In the genomic region with DNA sequence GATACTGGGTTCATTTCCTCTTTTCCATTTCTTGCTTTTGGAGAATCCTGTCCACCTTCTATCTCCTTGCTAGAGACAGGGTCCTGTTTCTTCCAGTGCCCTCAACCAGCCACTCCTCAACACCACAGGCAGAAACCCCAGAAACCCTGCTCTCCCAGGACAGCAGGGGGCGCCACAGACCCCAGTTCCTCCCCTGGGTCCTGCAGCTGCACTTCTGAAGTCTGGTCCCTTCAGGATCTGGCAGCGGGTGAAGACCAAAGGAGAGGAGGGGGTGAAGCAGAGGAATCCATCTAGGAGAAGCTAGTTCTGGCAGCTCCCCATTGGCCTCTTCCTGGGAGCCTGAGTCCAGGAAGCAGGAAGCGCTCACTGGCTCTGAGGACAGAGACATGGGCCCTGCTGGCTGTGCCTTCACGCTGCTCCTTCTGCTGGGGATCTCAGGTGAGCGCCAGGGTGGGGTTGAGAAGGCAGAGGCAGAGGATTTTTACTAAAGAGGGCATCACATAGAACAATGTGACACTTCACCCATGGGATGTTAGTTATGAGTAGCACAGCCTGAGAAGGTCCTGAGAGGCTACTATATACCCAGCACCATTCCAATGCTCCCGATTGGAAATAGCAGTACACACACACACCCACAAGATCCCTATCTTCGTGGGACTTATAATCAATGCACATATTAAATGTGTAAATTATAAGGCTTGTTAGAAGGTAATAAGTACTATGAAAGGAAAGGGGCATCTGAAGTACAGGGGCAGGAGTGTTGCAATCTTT, we compare ENCODE assay signal across 8 cellular contexts. TPM values are rescaled to one million over a fixed set of nuclear protein-coding genes. Genes with fewer than 3 reads are reported as not detected.
A peak's percentile ranks its signal among the peaks of the same experiment; 100 is the strongest.
DNase-seq lines count a peak whose midpoint lies in the region; ATAC-seq and TF ChIP-seq lines count a peak whose summit lies in the region.

A gene with protein sequence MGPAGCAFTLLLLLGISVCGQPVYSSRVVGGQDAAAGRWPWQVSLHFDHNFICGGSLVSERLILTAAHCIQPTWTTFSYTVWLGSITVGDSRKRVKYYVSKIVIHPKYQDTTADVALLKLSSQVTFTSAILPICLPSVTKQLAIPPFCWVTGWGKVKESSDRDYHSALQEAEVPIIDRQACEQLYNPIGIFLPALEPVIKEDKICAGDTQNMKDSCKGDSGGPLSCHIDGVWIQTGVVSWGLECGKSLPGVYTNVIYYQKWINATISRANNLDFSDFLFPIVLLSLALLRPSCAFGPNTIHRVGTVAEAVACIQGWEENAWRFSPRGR (plus strand): TSS at position 375 of the 771 bp plus-strand sequence. CDS start 12 bp downstream, at position 387.

- H3K4me1 ChIP-seq in hepatocyte (ENCODE audit: insufficient read depth), result peaks cover 4% of the 10 kb centered on the region
- no peaks in the 10 kb centered on the region for H3K4me1 ChIP-seq in smooth muscle cell (ENCODE audit: low read depth)

- H3K79me2 ChIP-seq in hepatocyte (peaks cover 87% of the 10 kb centered on the region), smooth muscle cell (ENCODE audit: low read depth) (peaks cover 3% of the 10 kb centered on the region)

- 76% methylated on average over 7 of the region's 7 CpGs for WGBS in hepatocyte (ENCODE audit: low lambda C conversion rate, missing lambda C conversion rate)
- 64% methylated on average over 7 of the region's 7 CpGs for WGBS in smooth muscle cell (ENCODE audit: low lambda C conversion rate)

- peak; percentile 52 for ATAC-seq in HG03045 (IDR thresholded peaks at IDR 0.05; ENCODE audit: unreplicated experiment)
- ATAC-seq in HG02571 (IDR thresholded peaks at IDR 0.05; ENCODE audit: unreplicated experiment), result no peak

- H4K20me1 ChIP-seq in hepatocyte (ENCODE audit: insufficient read depth, poor library complexity, severe bottlenecking) (peaks cover 3% of the 10 kb centered on the region), smooth muscle cell (ENCODE audit: low read depth) (no peaks in the 10 kb centered on the region)

- H3K4me2 ChIP-seq in hepatocyte, result no peak within 1 kb of the TSS
- no peak within 1 kb of the TSS for H3K4me2 ChIP-seq in smooth muscle cell

- H3K9me2 ChIP-seq in hepatocyte (replicated peaks; ENCODE audit: insufficient read depth), result no peaks in the 10 kb centered on the region

- H3K9me3 ChIP-seq in hepatocyte (ENCODE audit: low read depth) (no peaks in the 10 kb centered on the region), smooth muscle cell (replicated peaks; ENCODE audit: low read depth) (no peaks in the 10 kb centered on the region)

- H3K27me3 ChIP-seq in hepatocyte (no peaks in the 10 kb centered on the region), smooth muscle cell (ENCODE audit: low read depth) (no peaks in the 10 kb centered on the region)

- TF ChIP-seq CTCF in hepatocyte (IDR thresholded peaks at IDR 0.05; ENCODE audit: poor library complexity) (peak; percentile 62), smooth muscle cell (IDR thresholded peaks at IDR 0.05; ENCODE audit: borderline replicate concordance, insufficient read depth, poor library complexity, severe bottlenecking) (peak; percentile 78)

- H3K27ac ChIP-seq in hepatocyte (no peak within 1 kb of the TSS), smooth muscle cell (ENCODE audit: low read depth) (no peak within 1 kb of the TSS)

- no peak within 1 kb of the TSS for H3K4me3 ChIP-seq in hepatocyte
- H3K4me3 ChIP-seq in smooth muscle cell, result no peak within 1 kb of the TSS

- H2AFZ ChIP-seq in hepatocyte (no peak within 1 kb of the TSS), smooth muscle cell (ENCODE audit: low read depth) (no peak within 1 kb of the TSS)

- no peaks in the 10 kb centered on the region for H3F3A ChIP-seq in smooth muscle cell (ENCODE audit: low read depth)

- H3K9ac ChIP-seq in smooth muscle cell (ENCODE audit: low read depth), result no peak within 1 kb of the TSS

- DNase-seq in NCI-H2029 (lab: John Stamatoyannopoulos, UW), result peak; percentile 16
- DNase-seq in NCI-H2029 treated with DMSO at 0.1 percent for 48 hours (lab: John Stamatoyannopoulos, UW), result no peak
- DNase-seq in RPMI8226, result peak; percentile 30
- peak in 55 of 56 donors; percentile 4 to 86 (median 51) for DNase-seq in amygdala (lab: John Stamatoyannopoulos, UW)
- peak; percentile 68 for DNase-seq in hepatocyte (ENCODE audit: low spot score)
- peak; percentile 10 for DNase-seq in smooth muscle cell (lab: John Stamatoyannopoulos, UW; ENCODE audit: unreplicated experiment)

- no peaks in the 10 kb centered on the region for H3K36me3 ChIP-seq in hepatocyte (replicated peaks; ENCODE audit: insufficient read depth, low read depth)
- H3K36me3 ChIP-seq in smooth muscle cell (ENCODE audit: low read depth), result no peaks in the 10 kb centered on the region

RNA-seq across cellular contexts. Expression of the gene that starts here (rescaled TPM):
- total RNA-seq in hepatocyte, result not detected in 2 replicates
- 0.43 and 0.79 TPM in 2 replicates for polyA plus RNA-seq in hepatocyte
- total RNA-seq in smooth muscle cell, result not detected in 2 replicates
- not detected in 2 replicates for polyA plus RNA-seq in smooth muscle cell

Comparison
In these comparisons a context has a peak if more than half of its experiments do, and no peak if none do; other contexts are left out.
1. Peak in DNase-seq in hepatocyte; RNA of the gene not detected or under 1 TPM.
2. Peak in DNase-seq in smooth muscle cell; RNA of the gene not detected or under 1 TPM.